7 cellular contexts compared by ENCODE assay signal in genomic region chr1:46469846-46470245, GRCh38. TPM values are rescaled to one million over a fixed set of nuclear protein-coding genes. Genes with fewer than 3 reads are reported as not detected.
"Had no signal": no experiment of that assay in that cellular context is flagged by ENCODE, and none has a peak within 500 bp of the region (broad histone marks: within the 10 kb centered on the region; RNA-seq: fewer than 3 reads in every experiment).

No MANE protein-coding gene starts in this region.

- H2AFZ ChIP-seq: GM23248 had no signal

- FAIRE-seq: H54, HTR-8/SVneo had no signal

- H3K4me3 ChIP-seq: GM23248 had no signal

- H3K27ac Mint-ChIP-seq: H9 had no signal

- H3K27ac ChIP-seq: GM23248 had no signal

- H3K9ac ChIP-seq: GM23248 had no signal

- H3K9me3 Mint-ChIP-seq: H9 had no signal

- DNase-seq: GM23248, GOT3, H9, HCEC 1CT, IMR-90 had no signal

RNA-seq across cellular contexts. Expression of gene DMBX1, which starts 19.8 kb away (rescaled TPM):
- total RNA-seq: GM23248, IMR-90 had no signal
- polyA plus RNA-seq: GM23248, IMR-90 had no signal
